ENCODE assay signal across 8 cellular contexts in the genomic region with DNA sequence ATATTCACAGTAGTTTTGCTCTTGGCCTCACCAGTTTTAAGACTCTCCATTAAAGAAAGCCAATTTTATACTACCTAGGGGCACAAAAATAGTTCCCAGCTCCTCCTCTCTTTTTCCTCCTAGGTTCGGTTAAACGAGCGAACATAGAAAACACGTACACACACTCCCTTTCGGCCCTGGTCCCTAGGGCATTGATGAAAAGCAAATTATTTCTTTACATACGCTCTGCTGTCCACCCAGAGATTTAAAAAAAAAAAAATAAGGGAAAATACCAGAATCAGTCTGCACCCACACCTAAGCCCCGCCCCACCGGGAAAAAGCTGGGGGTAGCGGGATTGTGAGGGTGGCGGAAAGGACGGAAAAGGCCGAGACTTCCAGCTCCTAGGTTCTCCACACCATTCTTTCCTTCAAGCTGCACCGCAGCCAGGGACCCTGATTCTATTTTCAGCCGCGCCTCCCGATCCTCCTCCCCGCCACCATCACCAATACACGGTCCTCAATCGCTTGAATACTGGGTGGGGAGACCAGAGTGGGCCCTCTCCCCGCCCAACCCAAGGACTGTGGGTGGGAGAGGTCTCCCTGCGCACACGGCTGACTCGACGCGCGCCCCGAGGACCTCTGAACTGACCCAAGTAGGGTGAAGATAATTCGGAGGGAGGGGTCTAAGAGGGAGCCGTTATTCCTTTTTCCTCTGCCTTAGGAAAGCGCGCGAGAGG.
A peak's percentile ranks its signal among the peaks of the same experiment; 100 is the strongest.
DNase-seq lines count a peak whose midpoint lies in the region; ATAC-seq and TF ChIP-seq lines count a peak whose summit lies in the region.

No MANE protein-coding gene starts in this region.

- DNase-seq in SK-N-MC (ENCODE audit: low read depth, low spot score) (no peak), memory B cell (ENCODE audit: low spot score in 2 of 2) (no peak), tibial artery (peak; percentile 45 to 71), 8988T (no peak)

- peak overlapping the region; percentile 98 for H3K9ac ChIP-seq in BLaER1
- H3K9ac ChIP-seq in SK-N-MC (ENCODE audit: insufficient read length) = peak overlapping the region; percentile 98

- peak overlapping the region; percentile 80 for H3K4me2 ChIP-seq in BLaER1

- peak overlapping the region; percentile 98 for H3K4me3 Mint-ChIP-seq in dendritic cell treated with granulocyte-macrophage colony-stimulating factor and Interleukin-4, amounts not matched to agents 40 ng/mL and 50 ng/mL, for 4 days
- peak overlapping the region; percentile 92 for H3K4me3 Mint-ChIP-seq in memory B cell

- H3K4me3 ChIP-seq in BLaER1 = peak overlapping the region; percentile 100
- H3K4me3 ChIP-seq in SK-N-MC = peak overlapping the region; percentile 99
- H3K4me3 ChIP-seq in tibial artery = peak overlapping the region; percentile 79 to 88

- H3K4me1 Mint-ChIP-seq in dendritic cell treated with granulocyte-macrophage colony-stimulating factor and Interleukin-4, amounts not matched to agents 40 ng/mL and 50 ng/mL, for 4 days (ENCODE audit: low read depth) = peaks cover 19% of the 10 kb centered on the region
- H3K4me1 Mint-ChIP-seq in memory B cell = peaks cover 15% of the 10 kb centered on the region

- peaks cover 15% of the 10 kb centered on the region for H3K36me3 ChIP-seq in BLaER1
- H3K36me3 ChIP-seq in SK-N-MC (ENCODE audit: insufficient read depth, low read length) = peaks cover 22% of the 10 kb centered on the region
- no peaks in the 10 kb centered on the region for H3K36me3 ChIP-seq in tibial artery

- peak; percentile 3 for ATAC-seq in GM18867 (IDR thresholded peaks at IDR 0.05; ENCODE audit: unreplicated experiment)
- ATAC-seq in HG03521 (IDR thresholded peaks at IDR 0.05; ENCODE audit: unreplicated experiment) = peak; percentile 0
- ATAC-seq in memory B cell (ENCODE audit: low read depth) = no peak

- intact Hi-C loops in dendritic cell treated with granulocyte-macrophage colony-stimulating factor and Interleukin-4, amounts not matched to agents 40 ng/mL and 50 ng/mL, for 4 days (cut with micrococcal nuclease) = loop anchor here (5.0 kb wide), 1 partner anchor 680 kb away; a partner anchor contains a TSS
- intact Hi-C loops in tibial artery (cut with DNase I; ENCODE audit: low total_unique reads) = no loop called here

- H3K4me1 ChIP-seq in BLaER1 (peaks cover 30% of the 10 kb centered on the region), tibial artery (peaks cover 0 to 27% (median 9%) of the 10 kb centered on the region in 4 donors)

- H3K27me3 ChIP-seq in BLaER1 = no peaks in the 10 kb centered on the region
- no peaks in the 10 kb centered on the region for H3K27me3 ChIP-seq in tibial artery

- peak overlapping the region; percentile 95 for H3K27ac Mint-ChIP-seq in dendritic cell treated with granulocyte-macrophage colony-stimulating factor and Interleukin-4, amounts not matched to agents 40 ng/mL and 50 ng/mL, for 4 days
- H3K27ac Mint-ChIP-seq in memory B cell = peak overlapping the region; percentile 94

- H3K27me3 Mint-ChIP-seq in dendritic cell treated with granulocyte-macrophage colony-stimulating factor and Interleukin-4, amounts not matched to agents 40 ng/mL and 50 ng/mL, for 4 days = no peaks in the 10 kb centered on the region
- H3K27me3 Mint-ChIP-seq in memory B cell = no peaks in the 10 kb centered on the region

- TF ChIP-seq CTCF in tibial artery (IDR thresholded peaks at IDR 0.05) = no peak

- H3K9me3 Mint-ChIP-seq in dendritic cell treated with granulocyte-macrophage colony-stimulating factor and Interleukin-4, amounts not matched to agents 40 ng/mL and 50 ng/mL, for 4 days = no peaks in the 10 kb centered on the region
- no peaks in the 10 kb centered on the region for H3K9me3 Mint-ChIP-seq in memory B cell

- peaks cover 55% of the 10 kb centered on the region for H4K20me1 ChIP-seq in BLaER1

- H3K27ac ChIP-seq in BLaER1 (peak overlapping the region; percentile 97), SK-N-MC (peak overlapping the region; percentile 90), tibial artery (peak overlapping the region; percentile 93 to 98)

- peaks cover 20% of the 10 kb centered on the region for H3K36me3 Mint-ChIP-seq in dendritic cell treated with granulocyte-macrophage colony-stimulating factor and Interleukin-4, amounts not matched to agents 40 ng/mL and 50 ng/mL, for 4 days (ENCODE audit: low read depth)
- H3K36me3 Mint-ChIP-seq in memory B cell = no peaks in the 10 kb centered on the region

- H3K9me3 ChIP-seq in BLaER1 (peaks cover 4% of the 10 kb centered on the region; the same call in 1 of the 2 replicates), SK-N-MC (ENCODE audit: low read depth, low read length) (peaks cover 2% of the 10 kb centered on the region; the same call in 1 of the 2 replicates), tibial artery (no peaks in the 10 kb centered on the region)

Comparison
In these comparisons a context has a peak if more than half of its experiments do, and no peak if none do; other contexts are left out.
1. DNase-seq: peak in tibial artery (2 of 2); none in SK-N-MC (single experiment), memory B cell (0 of 2) and 8988T (single experiment).
2. Peak in every context shown above with its lines, with median percentiles within 50 percentile points of each other: H3K27ac ChIP-seq and H3K4me3 ChIP-seq.